Comparison of ENCODE assay signal across 19 cellular contexts in genomic region chrX:71938371-71938770, GRCh38.
"Had no signal": no experiment of that assay in that cellular context is flagged by ENCODE, and none has a peak within 500 bp of the region (broad histone marks: within the 10 kb centered on the region; RNA-seq: fewer than 3 reads in every experiment).

No MANE protein-coding gene starts in this region.

- H3K4me1 ChIP-seq: ascending aorta, SJSA1 had no signal

- H3K27ac ChIP-seq: ascending aorta, SJSA1 had no signal

- H3K27me3 ChIP-seq: ascending aorta, SJSA1 had no signal

- H3K4me3 ChIP-seq: ascending aorta, SJSA1 had no signal

- H3K36me3 ChIP-seq: ascending aorta, SJSA1 had no signal

- H3K9me3 ChIP-seq: ascending aorta, SJSA1 had no signal

- DNase-seq: activated CD4-positive, alpha-beta T cell treated with anti-CD3 and anti-CD28 coated beads for 4 hours; activated CD8-positive, alpha-beta memory T cell treated with anti-CD3 and anti-CD28 coated beads, Interleukin-2, amount 50 U/mL, for 48 hours; activated CD8-positive, alpha-beta T cell treated with anti-CD3 and anti-CD28 coated beads for 36 hours; activated effector memory CD4-positive, alpha-beta T cell treated with Interleukin-2 at 50 U/mL for 16 hours; activated naive CD4-positive, alpha-beta T cell; activated T-cell treated with anti-CD3 and anti-CD28 coated beads, Interleukin-2, amount 50 U/mL, for 1 hour; Kasumi-1; NCI-H1105 treated with DMSO at 0.1 percent for 48 hours; NCI-H1436 treated with DMSO at 0.1 percent for 48 hours; NCI-H187 treated with DMSO at 0.1 percent for 48 hours; NCI-H2081 treated with DMSO at 0.1 percent for 48 hours; NCI-H345; NCI-H510A; NCI-H69; NK-92 treated with Interleukin-12 subunit alpha and Interleukin-12 subunit beta, amount 100 ng/mL, for 24 hours; OCI-M1; SHP77 had no signal
